ENCODE assay signal across 11 cellular contexts in genomic region chr18:43531438-43531837, GRCh38.
"Had no signal": no experiment of that assay in that cellular context is flagged by ENCODE, and none has a peak within 500 bp of the region (broad histone marks: within the 10 kb centered on the region; RNA-seq: fewer than 3 reads in every experiment).

No MANE protein-coding gene starts in this region.

- H3K9me3 Mint-ChIP-seq: GM23338, H9 had no signal

- DNase-seq: GM23248, GOT3, H7, H9, HCEC 1CT, HFFc6 had no signal

- H3K4me1 Mint-ChIP-seq: GM23338, H9 had no signal

- H3K9me3 ChIP-seq: HAP-1 had no signal

- H3K4me1 ChIP-seq: HAP-1 had no signal

- H3K27ac Mint-ChIP-seq: GM23338, H9, HFFc6 had no signal

- H3K4me3 ChIP-seq: GM23248, GM23338, HAP-1 had no signal

- H3K9ac ChIP-seq: GM23248 had no signal

- FAIRE-seq: H1, H54 had no signal

- H3K4me3 Mint-ChIP-seq: GM23338, H9, HFFc6 had no signal

- H3K36me3 ChIP-seq: HAP-1 had no signal

- ATAC-seq: GM23338, HCT116 had no signal
